ENCODE assay signal across 15 cellular contexts in the genomic region with DNA sequence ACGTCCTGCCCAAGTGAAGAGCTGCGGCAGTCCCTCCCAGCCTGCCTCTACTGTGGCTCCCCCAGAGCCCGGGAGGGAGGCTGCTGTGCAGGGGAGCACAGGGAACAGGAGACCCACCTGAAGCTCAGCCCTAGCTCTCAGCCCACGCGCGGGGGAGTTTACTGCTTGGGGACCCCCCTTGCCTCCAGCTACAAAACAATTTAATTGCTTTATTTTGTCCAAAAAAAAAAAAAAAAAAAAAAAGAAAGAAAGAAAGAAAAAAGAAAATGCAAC.
DNase-seq lines count a peak whose midpoint lies in the region; ATAC-seq and TF ChIP-seq lines count a peak whose summit lies in the region.
"Had no signal": no experiment of that assay in that cellular context is flagged by ENCODE, and none has a peak within 500 bp of the region (broad histone marks: within the 10 kb centered on the region; RNA-seq: fewer than 3 reads in every experiment).

No MANE protein-coding gene starts in this region.

- no peak for ATAC-seq in GM21529 (IDR thresholded peaks at IDR 0.05; ENCODE audit: unreplicated experiment)

- no peak overlapping the region for H2BK120ac ChIP-seq in neuronal stem cell (ENCODE audit: low read depth, low read length)

- H3K4me3 ChIP-seq in neuronal stem cell (ENCODE audit: low read length in 2 of 2) (no peak overlapping the region), testis (peak overlapping the region in 1 of 2 donors; percentile 51)
- H3K4me3 ChIP-seq: GM23248 had no signal

- H3K4me1 ChIP-seq in neuronal stem cell (ENCODE audit: control insufficient read depth in 2 of 2, insufficient read depth in 1 of 2, low read depth in 1 of 2, low read length in 2 of 2) (peaks cover 0 to 1% of the 10 kb centered on the region in 2 donors), testis (peaks cover 57% of the 10 kb centered on the region)

- no peak overlapping the region for H2AK5ac ChIP-seq in neuronal stem cell (ENCODE audit: low read depth, low read length)

- no peak overlapping the region for H4K8ac ChIP-seq in neuronal stem cell (ENCODE audit: low read depth, low read length)

- no peak overlapping the region for H3K14ac ChIP-seq in neuronal stem cell (ENCODE audit: low read length)

- no peak overlapping the region for H3K9ac ChIP-seq in neuronal stem cell (ENCODE audit: low read depth, low read length, poor library complexity)
- H3K9ac ChIP-seq: GM23248 had no signal

- peak overlapping the region; percentile 27 for H2BK15ac ChIP-seq in neuronal stem cell (ENCODE audit: low read length)

- TF ChIP-seq CTCF in testis (IDR thresholded peaks at IDR 0.05): no peak

- H3K9me3 ChIP-seq in neuronal stem cell (replicated peaks in 1 of 2; ENCODE audit: control insufficient read depth in 2 of 2, insufficient read depth in 1 of 2, low read depth in 1 of 2, low read length in 2 of 2): no peaks in the 10 kb centered on the region
- no peaks in the 10 kb centered on the region for H3K9me3 ChIP-seq in testis

- H2BK5ac ChIP-seq in neuronal stem cell (ENCODE audit: low read length): peak overlapping the region; percentile 56

- peak; percentile 44 for DNase-seq in left kidney (ENCODE audit: low read depth, low spot score)
- DNase-seq in neuronal stem cell (ENCODE audit: low spot score): no peak
- DNase-seq in testis: peak; percentile 55
- DNase-seq in anterior cingulate cortex (lab: John Stamatoyannopoulos, UW): no peak
- DNase-seq in stimulated activated CD4-positive, alpha-beta T cell treated with anti-CD3 and anti-CD28 coated beads, Interleukin-4, amount 100 ng/mL, for 4 hours: no peak
- DNase-seq: C1 segment of cervical spinal cord; Calu3; CD4-positive, alpha-beta memory T cell; COR-L47; DMS53; DMS79 treated with DMSO at 0.1 percent for 48 hours; GF-D8; GM23248; HCEC 1CT had no signal

- no peak overlapping the region for H2BK12ac ChIP-seq in neuronal stem cell (ENCODE audit: low read length)

- H3K4me2 ChIP-seq in neuronal stem cell (ENCODE audit: insufficient read depth, low read length, poor library complexity, severe bottlenecking): no peak overlapping the region

- no peak overlapping the region for H4K91ac ChIP-seq in neuronal stem cell (ENCODE audit: low read depth, low read length, poor library complexity)

- intact Hi-C loops in testis (cut with DNase I; ENCODE audit: low total_unique reads): no loop called here

- H3K27me3 ChIP-seq in neuronal stem cell (ENCODE audit: control insufficient read depth in 3 of 3, insufficient read depth in 3 of 3, low read depth in 1 of 3, low read length in 3 of 3) (no peaks in the 10 kb centered on the region), testis (no peaks in the 10 kb centered on the region)

- peak overlapping the region; percentile 73 for H3K18ac ChIP-seq in neuronal stem cell (ENCODE audit: low read length)

- H3K27ac ChIP-seq in neuronal stem cell (replicated peaks; ENCODE audit: low read length): no peak overlapping the region
- peak overlapping the region; percentile 84 to 86 for H3K27ac ChIP-seq in testis
- H3K27ac ChIP-seq: GM23248 had no signal

- H3K36me3 ChIP-seq in neuronal stem cell (replicated peaks in 1 of 2; ENCODE audit: control insufficient read depth in 2 of 2, insufficient read depth in 2 of 2, low read length in 2 of 2) (no peaks in the 10 kb centered on the region), testis (ENCODE audit: low read depth, missing control alignments) (no peaks in the 10 kb centered on the region)

- H2AFZ ChIP-seq in neuronal stem cell (ENCODE audit: low read length): no peak overlapping the region
- H2AFZ ChIP-seq: GM23248 had no signal

- H3K4ac ChIP-seq in neuronal stem cell (ENCODE audit: low read length): no peak overlapping the region

- no CpG with 5 or more reads among the region's 6 CpGs for WGBS in neuronal stem cell (ENCODE audit: extremely low coverage in 2 of 2, insufficient read length in 2 of 2, insufficient replicate concordance in 1 of 2), 2 donors
- 9 to 10% methylated on average over 5 to 6 of the region's 6 CpGs for WGBS in testis, 2 donors

- no peak for TF ChIP-seq POLR2A in testis (IDR thresholded peaks at IDR 0.05)

- no peak overlapping the region for H3K23ac ChIP-seq in neuronal stem cell (ENCODE audit: low read depth, low read length, poor library complexity)

- no peaks in the 10 kb centered on the region for H3K79me1 ChIP-seq in neuronal stem cell (ENCODE audit: low read depth, low read length)

Comparison
In these comparisons a context has a peak if more than half of its experiments do, and no peak if none do; other contexts are left out.
1. DNase-seq: peak in left kidney (single experiment) and testis (single experiment); none in neuronal stem cell (single experiment), anterior cingulate cortex (0 of 58) and stimulated activated CD4-positive, alpha-beta T cell treated with anti-CD3 and anti-CD28 coated beads, Interleukin-4, amount 100 ng/mL, for 4 hours (0 of 2).